Comparison of ENCODE assay signal across 17 cellular contexts in genomic region chr2:2850891-2851290, GRCh38.
"Had no signal": no experiment of that assay in that cellular context is flagged by ENCODE, and none has a peak within 500 bp of the region (broad histone marks: within the 10 kb centered on the region; RNA-seq: fewer than 3 reads in every experiment).

No MANE protein-coding gene starts in this region.

- ATAC-seq: activated T-helper 17 cell treated with anti-CD3 and anti-CD28 coated beads, Interleukin-2, amount 50 U/mL, for 72 hours; effector memory CD8-positive, alpha-beta T cell; foreskin keratinocyte; left colon; lower lobe of right lung; naive thymus-derived CD8-positive, alpha-beta T cell had no signal

- DNase-seq: activated B cell treated with CpG ODN at 0.5 μM for 24 hours; activated CD4-positive, alpha-beta memory T cell treated with anti-CD3 and anti-CD28 coated beads for 36 hours; activated CD4-positive, alpha-beta T cell treated with anti-CD3 and anti-CD28 coated beads for 4 hours; activated naive CD4-positive, alpha-beta T cell; activated naive CD8-positive, alpha-beta T cell treated with anti-CD3 and anti-CD28 coated beads, Interleukin-2, amount 10 ng/mL, durations not matched to agents 7 days and 5 days; amygdala; effector memory CD8-positive, alpha-beta T cell; foreskin keratinocyte; hippocampal formation; islet precursor cell; left colon; lower lobe of right lung; naive thymus-derived CD8-positive, alpha-beta T cell; sigmoid colon; stimulated activated naive CD4-positive, alpha-beta T cell; thyroid gland had no signal
